In the genomic region with DNA sequence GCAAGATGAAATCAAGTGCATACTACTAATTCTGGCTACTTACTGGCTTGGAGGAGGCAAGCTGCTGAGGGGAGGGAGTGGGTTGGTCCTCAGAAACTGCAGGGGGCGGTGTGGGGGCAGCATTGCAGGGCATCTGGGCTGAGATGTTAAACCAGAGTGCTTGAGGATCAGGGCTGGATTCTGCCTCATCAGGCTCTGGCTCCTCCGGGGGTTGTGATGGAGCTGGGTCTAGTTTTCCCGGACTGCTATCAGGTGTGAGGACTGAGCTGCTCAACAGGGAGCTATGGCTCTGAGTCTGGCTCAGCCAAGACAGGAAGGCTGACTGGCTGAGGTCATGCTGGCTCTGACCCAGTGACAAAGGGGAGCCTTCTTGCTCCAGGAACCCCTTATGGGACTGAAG, we compare ENCODE assay signal across 8 cellular contexts. TPM values are rescaled to one million over a fixed set of nuclear protein-coding genes. Genes with fewer than 3 reads are reported as not detected.
DNase-seq lines count a peak whose midpoint lies in the region; ATAC-seq and TF ChIP-seq lines count a peak whose summit lies in the region.

No MANE protein-coding gene starts in this region.

- H3K27me3 ChIP-seq in neuronal stem cell (ENCODE audit: control insufficient read depth in 3 of 3, insufficient read depth in 3 of 3, low read depth in 1 of 3, low read length in 3 of 3) = no peaks in the 10 kb centered on the region

- H2BK120ac ChIP-seq in neuronal stem cell (ENCODE audit: low read depth, low read length) = no peak overlapping the region

- H3K4me1 ChIP-seq in neuronal stem cell (ENCODE audit: control insufficient read depth in 2 of 2, insufficient read depth in 1 of 2, low read depth in 1 of 2, low read length in 2 of 2) = no peaks in the 10 kb centered on the region

- H3K23ac ChIP-seq in neuronal stem cell (ENCODE audit: low read depth, low read length, poor library complexity) = no peak overlapping the region

- H3K9ac ChIP-seq in neuronal stem cell (ENCODE audit: low read depth, low read length, poor library complexity) = peak overlapping the region; percentile 24

- H4K91ac ChIP-seq in neuronal stem cell (ENCODE audit: low read depth, low read length, poor library complexity) = no peak overlapping the region

- no peak for ATAC-seq in GM18868 (IDR thresholded peaks at IDR 0.05; ENCODE audit: unreplicated experiment)

- H3K4me3 ChIP-seq in GM12875 (ENCODE audit: low read depth, low read length) = no peak overlapping the region
- no peak overlapping the region for H3K4me3 ChIP-seq in neuronal stem cell (ENCODE audit: low read length in 2 of 2)

- CTCF ChIA-PET in RWPE1 (lab: Yijun Ruan, JAX) = interaction anchor here (0.7 kb wide), 1 partner anchor 35 kb away, joined by 5 read pairs; no protein-coding TSS in a partner anchor

- H2BK5ac ChIP-seq in neuronal stem cell (ENCODE audit: low read length) = no peak overlapping the region

- DNase-seq in RWPE1 (ENCODE audit: low spot score) (no peak), cerebellum (ENCODE audit: low spot score) (peak; percentile 70), neuronal stem cell (ENCODE audit: low spot score) (no peak), SW 1271 (lab: John Stamatoyannopoulos, UW) (no peak), LoVo (ENCODE audit: low spot score) (no peak), midbrain (lab: John Stamatoyannopoulos, UW) (no peak)

- TF ChIP-seq CTCF in GM12875 (IDR thresholded peaks at IDR 0.05; ENCODE audit: borderline replicate concordance, insufficient read depth, low read depth, low read length) (peak; percentile 34; the same call in 1 of the 2 replicates), RWPE1 (conservative IDR thresholded peaks at IDR 0.05; ENCODE audit: low read depth) (no peak)

- H3K27ac ChIP-seq in RWPE1 (peak overlapping the region; percentile 50), neuronal stem cell (replicated peaks; ENCODE audit: low read length) (no peak overlapping the region)

- POLR2A ChIA-PET in RWPE1 (lab: Yijun Ruan, JAX; ENCODE audit: low non-redundant PET) = interaction anchor here (0.6 to 1.2 kb wide), 2 partner anchors 32 to 84 kb away, joined by 3 read pairs; no protein-coding TSS in a partner anchor

- no peak overlapping the region for H2BK12ac ChIP-seq in neuronal stem cell (ENCODE audit: low read length)

- no peak overlapping the region for H4K8ac ChIP-seq in neuronal stem cell (ENCODE audit: low read depth, low read length)

- H3K4ac ChIP-seq in neuronal stem cell (ENCODE audit: low read length) = no peak overlapping the region

- peaks cover 74 to 97% of the 10 kb centered on the region in 2 donors for H3K36me3 ChIP-seq in neuronal stem cell (replicated peaks in 1 of 2; ENCODE audit: control insufficient read depth in 2 of 2, insufficient read depth in 2 of 2, low read length in 2 of 2)

- H2AFZ ChIP-seq in neuronal stem cell (ENCODE audit: low read length) = no peak overlapping the region

- H3K14ac ChIP-seq in neuronal stem cell (ENCODE audit: low read length) = no peak overlapping the region

- no peak overlapping the region for H3K4me2 ChIP-seq in neuronal stem cell (ENCODE audit: insufficient read depth, low read length, poor library complexity, severe bottlenecking)

- no peak overlapping the region for H2AK5ac ChIP-seq in neuronal stem cell (ENCODE audit: low read depth, low read length)

- H3K79me1 ChIP-seq in neuronal stem cell (ENCODE audit: low read depth, low read length) = peaks cover 2% of the 10 kb centered on the region

- no CpG with 5 or more reads among the region's 3 CpGs for WGBS in neuronal stem cell (ENCODE audit: extremely low coverage in 2 of 2, insufficient read length in 2 of 2, insufficient replicate concordance in 1 of 2), 2 donors

- H3K9me3 ChIP-seq in neuronal stem cell (replicated peaks in 1 of 2; ENCODE audit: control insufficient read depth in 2 of 2, insufficient read depth in 1 of 2, low read depth in 1 of 2, low read length in 2 of 2) = no peaks in the 10 kb centered on the region

- no peak overlapping the region for H2BK15ac ChIP-seq in neuronal stem cell (ENCODE audit: low read length)

- H3K18ac ChIP-seq in neuronal stem cell (ENCODE audit: low read length) = no peak overlapping the region

RNA-seq across cellular contexts. Expression of a gene that starts 28.6 kb away (rescaled TPM):
- 32.8 TPM for total RNA-seq in cerebellum
- 91.0 TPM for polyA plus RNA-seq in neuronal stem cell (2013, experiment 1 of 2)
- polyA plus RNA-seq in neuronal stem cell (2013, experiment 2 of 2) = 91.7 TPM

RNA-seq across cellular contexts. Expression of a gene that starts 44.3 kb away (rescaled TPM):
- total RNA-seq in cerebellum = 238 TPM
- polyA plus RNA-seq in neuronal stem cell (2013, experiment 1 of 2) = 527 TPM
- 548 TPM for polyA plus RNA-seq in neuronal stem cell (2013, experiment 2 of 2)
